Comparison of ENCODE assay signal across 9 cellular contexts in the genomic region with DNA sequence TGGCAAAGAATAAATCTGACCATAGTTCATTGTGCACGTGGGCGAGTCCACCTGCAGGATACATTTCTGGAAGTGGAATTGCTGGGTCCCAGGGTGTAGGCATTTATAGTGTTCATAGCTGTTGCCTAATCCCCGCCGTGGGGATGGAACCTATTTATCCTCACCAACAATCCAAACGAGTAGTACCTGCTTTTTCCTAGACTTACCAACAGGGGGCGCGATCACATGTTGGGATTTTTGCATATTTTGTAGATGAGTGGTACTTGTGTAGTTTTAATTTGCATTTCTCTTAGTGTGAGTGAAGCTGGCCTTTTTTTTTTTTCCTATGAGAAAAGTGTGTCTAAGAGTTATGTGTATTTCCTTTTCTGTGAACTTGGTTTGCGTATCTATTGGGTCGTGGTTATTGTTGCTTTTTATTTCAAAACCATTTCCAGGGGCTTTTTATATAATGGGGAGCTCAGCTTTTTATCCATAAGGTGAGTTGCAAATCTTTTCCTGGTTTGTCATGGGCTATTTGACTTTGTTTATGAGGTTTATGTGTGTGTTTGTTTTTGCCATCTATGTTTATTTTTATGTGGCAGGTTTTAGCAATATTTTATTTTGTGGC.
DNase-seq lines count a peak whose midpoint lies in the region; ATAC-seq and TF ChIP-seq lines count a peak whose summit lies in the region.
"Had no signal": no experiment of that assay in that cellular context is flagged by ENCODE, and none has a peak within 500 bp of the region (broad histone marks: within the 10 kb centered on the region; RNA-seq: fewer than 3 reads in every experiment).

No MANE protein-coding gene starts in this region.

- H3K4me3 ChIP-seq in CD8-positive, alpha-beta memory T cell (ENCODE audit: low read length), result no peak overlapping the region
- no peak overlapping the region for H3K4me3 ChIP-seq in thoracic aorta
- H3K4me3 ChIP-seq: SK-N-MC had no signal

- H3K27ac ChIP-seq in CD8-positive, alpha-beta memory T cell (ENCODE audit: low read depth, low read length), result no peak overlapping the region
- H3K27ac ChIP-seq in thoracic aorta, result no peak overlapping the region
- H3K27ac ChIP-seq: SK-N-MC had no signal

- no peaks in the 10 kb centered on the region for H3K9me3 ChIP-seq in CD8-positive, alpha-beta memory T cell (ENCODE audit: low read length)
- no peaks in the 10 kb centered on the region for H3K9me3 ChIP-seq in thoracic aorta

- ATAC-seq in thoracic aorta (ENCODE audit: insufficient number of reproducible peaks, low FRiP score, low read depth), result no peak

- DNase-seq in CD8-positive, alpha-beta memory T cell, result peak; percentile 44 to 71 (median 54)
- DNase-seq in HS-27A (ENCODE audit: low read depth) (peak; percentile 42), RPMI7951 (ENCODE audit: low read depth) (peak; percentile 62), activated T-helper 1 cell treated with Interleukin-2 at 50 U/mL for 16 hours (ENCODE audit: low read depth) (peak; percentile 42), fibroblast of peridontal ligament (ENCODE audit: extremely low read depth) (peak; percentile 89), non-pigmented ciliary epithelial cell (ENCODE audit: low read depth) (peak; percentile 46), thoracic aorta (ENCODE audit: low spot score) (peak; percentile 11), NCI-H1930 (lab: John Stamatoyannopoulos, UW) (no peak)

- no peak overlapping the region for H3K4me3 Mint-ChIP-seq in CD8-positive, alpha-beta memory T cell

- POLR2A ChIA-PET in CD8-positive, alpha-beta memory T cell (lab: Charles Lee), result no interaction called here

- H3K4me1 ChIP-seq in CD8-positive, alpha-beta memory T cell (ENCODE audit: insufficient read depth, low read length), result no peaks in the 10 kb centered on the region
- no peaks in the 10 kb centered on the region for H3K4me1 ChIP-seq in thoracic aorta (ENCODE audit: control insufficient read depth in 1 of 2, low read depth in 2 of 2)

- H3K27me3 ChIP-seq in CD8-positive, alpha-beta memory T cell (ENCODE audit: insufficient read depth, low read length, poor library complexity, severe bottlenecking), result no peaks in the 10 kb centered on the region
- H3K27me3 ChIP-seq in thoracic aorta (replicated peaks; ENCODE audit: insufficient read depth), result no peaks in the 10 kb centered on the region

- peaks cover 4 to 9% (median 7%) of the 10 kb centered on the region in 3 donors for H3K4me1 Mint-ChIP-seq in CD8-positive, alpha-beta memory T cell

- peaks cover 3 to 31% of the 10 kb centered on the region in 2 donors for H3K27me3 Mint-ChIP-seq in CD8-positive, alpha-beta memory T cell

- H3K27ac Mint-ChIP-seq in CD8-positive, alpha-beta memory T cell, result peak overlapping the region in 2 of 8 donors; percentile 3 to 4

- no peaks in the 10 kb centered on the region for H3K36me3 Mint-ChIP-seq in CD8-positive, alpha-beta memory T cell

- CTCF ChIA-PET in CD8-positive, alpha-beta memory T cell (lab: Charles Lee), result interaction anchor here (0.8 to 5.3 kb wide), 13 partner anchors 10 to 856 kb away, joined by 3 to 88 read pairs (median 5); no protein-coding TSS in a partner anchor

- peak; percentile 72 for TF ChIP-seq CTCF in thoracic aorta (IDR thresholded peaks at IDR 0.05)

- no peaks in the 10 kb centered on the region for H3K9me3 Mint-ChIP-seq in CD8-positive, alpha-beta memory T cell

- H3K36me3 ChIP-seq in CD8-positive, alpha-beta memory T cell (ENCODE audit: insufficient read depth, low read length), result no peaks in the 10 kb centered on the region
- H3K36me3 ChIP-seq in thoracic aorta, result no peaks in the 10 kb centered on the region

Comparison
In these comparisons a context has a peak if more than half of its experiments do, and no peak if none do; other contexts are left out.
1. DNase-seq: peak in CD8-positive, alpha-beta memory T cell (5 of 5), HS-27A (single experiment), RPMI7951 (single experiment), activated T-helper 1 cell treated with Interleukin-2 at 50 U/mL for 16 hours (single experiment), fibroblast of peridontal ligament (single experiment), non-pigmented ciliary epithelial cell (single experiment) and thoracic aorta (single experiment); none in NCI-H1930 (0 of 2).